ENCODE assay signal across 1 cellular context in the genomic region with DNA sequence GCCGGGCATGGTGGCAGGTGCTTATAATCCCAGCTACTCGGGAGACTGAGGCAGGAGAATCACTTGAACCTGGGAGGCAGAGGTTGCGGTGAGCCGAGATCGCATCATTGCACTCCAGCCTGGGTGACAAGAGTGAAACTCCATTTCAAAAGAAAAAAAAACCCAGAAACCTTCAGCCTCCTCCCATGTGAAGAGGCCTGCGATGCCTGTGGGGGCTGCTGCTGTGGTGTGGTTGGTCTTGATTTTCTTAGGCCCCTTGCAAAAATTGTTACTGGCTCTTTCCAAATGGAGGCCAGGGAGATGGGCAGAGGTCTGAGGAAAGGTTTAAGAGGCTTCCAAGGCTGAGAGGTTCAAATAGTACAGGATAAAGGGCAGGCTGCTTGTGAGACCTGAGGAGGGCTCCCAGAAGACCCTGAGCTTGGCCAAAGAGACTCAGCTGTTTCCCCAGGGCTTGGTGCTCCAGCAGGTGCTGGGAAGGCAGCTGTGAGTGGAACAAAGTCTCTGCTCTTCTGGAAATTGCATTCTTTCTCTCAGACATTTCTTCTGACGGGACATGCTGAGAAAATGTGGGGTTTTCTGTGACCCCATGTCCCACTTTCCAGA.
TF ChIP-seq lines count a peak whose summit lies in the region.

No MANE protein-coding gene starts in this region.

TF ChIP-seq in HepG2, 621 proteins besides CTCF, POLR2A, EP300 and RAD21 (continued from another document):
- TF ChIP-seq SOX13 (IDR thresholded peaks at IDR 0.05) (no peak), SOX13 (CRISPR knock-in tag; conservative IDR thresholded peaks at IDR 0.05 in 1 of 2, IDR thresholded peaks at IDR 0.05 in 1 of 2) (no peak), BATF2 (CRISPR knock-in tag; IDR thresholded peaks at IDR 0.05) (no peak), MIER2 (CRISPR knock-in tag; IDR thresholded peaks at IDR 0.05) (no peak), ZNF546 (CRISPR knock-in tag; conservative IDR thresholded peaks at IDR 0.05) (no peak), JUND (CRISPR knock-in tag; IDR thresholded peaks at IDR 0.05) (no peak), SKI (IDR thresholded peaks at IDR 0.05; ENCODE audit: partially characterized antibody) (no peak), ZNF747 (CRISPR knock-in tag; IDR thresholded peaks at IDR 0.05; ENCODE audit: borderline replicate concordance) (no peak), ZNF629 (CRISPR knock-in tag; conservative IDR thresholded peaks at IDR 0.05) (no peak), NFKBIZ (CRISPR knock-in tag; IDR thresholded peaks at IDR 0.05) (no peak)
- TF ChIP-seq, protein P1, sequence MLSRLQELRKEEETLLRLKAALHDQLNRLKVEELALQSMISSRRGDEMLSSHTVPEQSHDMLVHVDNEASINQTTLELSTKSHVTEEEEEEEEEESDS (CRISPR knock-in tag; IDR thresholded peaks at IDR 0.05; ENCODE audit: borderline replicate concordance), result no peak
